In genomic region chr11:45648931-45649330, GRCh38 we compare ENCODE assay signal across 1 cellular context.
TF ChIP-seq lines count a peak whose summit lies in the region.

No MANE protein-coding gene starts in this region.

TF ChIP-seq in H1, 55 proteins besides CTCF, POLR2A, EP300 and RAD21 (continued from another document):
- TF ChIP-seq, protein P1, sequence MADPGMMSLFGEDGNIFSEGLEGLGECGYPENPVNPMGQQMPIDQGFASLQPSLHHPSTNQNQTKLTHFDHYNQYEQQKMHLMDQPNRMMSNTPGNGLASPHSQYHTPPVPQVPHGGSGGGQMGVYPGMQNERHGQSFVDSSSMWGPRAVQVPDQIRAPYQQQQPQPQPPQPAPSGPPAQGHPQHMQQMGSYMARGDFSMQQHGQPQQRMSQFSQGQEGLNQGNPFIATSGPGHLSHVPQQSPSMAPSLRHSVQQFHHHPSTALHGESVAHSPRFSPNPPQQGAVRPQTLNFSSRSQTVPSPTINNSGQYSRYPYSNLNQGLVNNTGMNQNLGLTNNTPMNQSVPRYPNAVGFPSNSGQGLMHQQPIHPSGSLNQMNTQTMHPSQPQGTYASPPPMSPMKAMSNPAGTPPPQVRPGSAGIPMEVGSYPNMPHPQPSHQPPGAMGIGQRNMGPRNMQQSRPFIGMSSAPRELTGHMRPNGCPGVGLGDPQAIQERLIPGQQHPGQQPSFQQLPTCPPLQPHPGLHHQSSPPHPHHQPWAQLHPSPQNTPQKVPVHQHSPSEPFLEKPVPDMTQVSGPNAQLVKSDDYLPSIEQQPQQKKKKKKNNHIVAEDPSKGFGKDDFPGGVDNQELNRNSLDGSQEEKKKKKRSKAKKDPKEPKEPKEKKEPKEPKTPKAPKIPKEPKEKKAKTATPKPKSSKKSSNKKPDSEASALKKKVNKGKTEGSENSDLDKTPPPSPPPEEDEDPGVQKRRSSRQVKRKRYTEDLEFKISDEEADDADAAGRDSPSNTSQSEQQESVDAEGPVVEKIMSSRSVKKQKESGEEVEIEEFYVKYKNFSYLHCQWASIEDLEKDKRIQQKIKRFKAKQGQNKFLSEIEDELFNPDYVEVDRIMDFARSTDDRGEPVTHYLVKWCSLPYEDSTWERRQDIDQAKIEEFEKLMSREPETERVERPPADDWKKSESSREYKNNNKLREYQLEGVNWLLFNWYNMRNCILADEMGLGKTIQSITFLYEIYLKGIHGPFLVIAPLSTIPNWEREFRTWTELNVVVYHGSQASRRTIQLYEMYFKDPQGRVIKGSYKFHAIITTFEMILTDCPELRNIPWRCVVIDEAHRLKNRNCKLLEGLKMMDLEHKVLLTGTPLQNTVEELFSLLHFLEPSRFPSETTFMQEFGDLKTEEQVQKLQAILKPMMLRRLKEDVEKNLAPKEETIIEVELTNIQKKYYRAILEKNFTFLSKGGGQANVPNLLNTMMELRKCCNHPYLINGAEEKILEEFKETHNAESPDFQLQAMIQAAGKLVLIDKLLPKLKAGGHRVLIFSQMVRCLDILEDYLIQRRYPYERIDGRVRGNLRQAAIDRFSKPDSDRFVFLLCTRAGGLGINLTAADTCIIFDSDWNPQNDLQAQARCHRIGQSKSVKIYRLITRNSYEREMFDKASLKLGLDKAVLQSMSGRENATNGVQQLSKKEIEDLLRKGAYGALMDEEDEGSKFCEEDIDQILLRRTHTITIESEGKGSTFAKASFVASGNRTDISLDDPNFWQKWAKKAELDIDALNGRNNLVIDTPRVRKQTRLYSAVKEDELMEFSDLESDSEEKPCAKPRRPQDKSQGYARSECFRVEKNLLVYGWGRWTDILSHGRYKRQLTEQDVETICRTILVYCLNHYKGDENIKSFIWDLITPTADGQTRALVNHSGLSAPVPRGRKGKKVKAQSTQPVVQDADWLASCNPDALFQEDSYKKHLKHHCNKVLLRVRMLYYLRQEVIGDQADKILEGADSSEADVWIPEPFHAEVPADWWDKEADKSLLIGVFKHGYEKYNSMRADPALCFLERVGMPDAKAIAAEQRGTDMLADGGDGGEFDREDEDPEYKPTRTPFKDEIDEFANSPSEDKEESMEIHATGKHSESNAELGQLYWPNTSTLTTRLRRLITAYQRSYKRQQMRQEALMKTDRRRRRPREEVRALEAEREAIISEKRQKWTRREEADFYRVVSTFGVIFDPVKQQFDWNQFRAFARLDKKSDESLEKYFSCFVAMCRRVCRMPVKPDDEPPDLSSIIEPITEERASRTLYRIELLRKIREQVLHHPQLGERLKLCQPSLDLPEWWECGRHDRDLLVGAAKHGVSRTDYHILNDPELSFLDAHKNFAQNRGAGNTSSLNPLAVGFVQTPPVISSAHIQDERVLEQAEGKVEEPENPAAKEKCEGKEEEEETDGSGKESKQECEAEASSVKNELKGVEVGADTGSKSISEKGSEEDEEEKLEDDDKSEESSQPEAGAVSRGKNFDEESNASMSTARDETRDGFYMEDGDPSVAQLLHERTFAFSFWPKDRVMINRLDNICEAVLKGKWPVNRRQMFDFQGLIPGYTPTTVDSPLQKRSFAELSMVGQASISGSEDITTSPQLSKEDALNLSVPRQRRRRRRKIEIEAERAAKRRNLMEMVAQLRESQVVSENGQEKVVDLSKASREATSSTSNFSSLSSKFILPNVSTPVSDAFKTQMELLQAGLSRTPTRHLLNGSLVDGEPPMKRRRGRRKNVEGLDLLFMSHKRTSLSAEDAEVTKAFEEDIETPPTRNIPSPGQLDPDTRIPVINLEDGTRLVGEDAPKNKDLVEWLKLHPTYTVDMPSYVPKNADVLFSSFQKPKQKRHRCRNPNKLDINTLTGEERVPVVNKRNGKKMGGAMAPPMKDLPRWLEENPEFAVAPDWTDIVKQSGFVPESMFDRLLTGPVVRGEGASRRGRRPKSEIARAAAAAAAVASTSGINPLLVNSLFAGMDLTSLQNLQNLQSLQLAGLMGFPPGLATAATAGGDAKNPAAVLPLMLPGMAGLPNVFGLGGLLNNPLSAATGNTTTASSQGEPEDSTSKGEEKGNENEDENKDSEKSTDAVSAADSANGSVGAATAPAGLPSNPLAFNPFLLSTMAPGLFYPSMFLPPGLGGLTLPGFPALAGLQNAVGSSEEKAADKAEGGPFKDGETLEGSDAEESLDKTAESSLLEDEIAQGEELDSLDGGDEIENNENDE (IDR thresholded peaks at IDR 0.05; ENCODE audit: insufficient replicate concordance, low read length): no peak
- no peak for TF ChIP-seq CBX8 (IDR thresholded peaks at IDR 0.05; ENCODE audit: borderline replicate concordance, low read depth, low read length)
- no peak for TF ChIP-seq RNF2 (IDR thresholded peaks at IDR 0.05; ENCODE audit: borderline replicate concordance, low read depth, low read length, missing control alignments, poor library complexity, severe bottlenecking)
- no peak for TF ChIP-seq YY1 (IDR thresholded peaks at IDR 0.05; ENCODE audit: low read depth, low read length)
- no peak for TF ChIP-seq EZH2 (IDR thresholded peaks at IDR 0.05; ENCODE audit: low read depth, low read length, severe bottlenecking)
- TF ChIP-seq, protein P2, sequence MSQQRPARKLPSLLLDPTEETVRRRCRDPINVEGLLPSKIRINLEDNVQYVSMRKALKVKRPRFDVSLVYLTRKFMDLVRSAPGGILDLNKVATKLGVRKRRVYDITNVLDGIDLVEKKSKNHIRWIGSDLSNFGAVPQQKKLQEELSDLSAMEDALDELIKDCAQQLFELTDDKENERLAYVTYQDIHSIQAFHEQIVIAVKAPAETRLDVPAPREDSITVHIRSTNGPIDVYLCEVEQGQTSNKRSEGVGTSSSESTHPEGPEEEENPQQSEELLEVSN (IDR thresholded peaks at IDR 0.05): no peak
- no peak for TF ChIP-seq BACH1 (IDR thresholded peaks at IDR 0.05; ENCODE audit: low read length)
- TF ChIP-seq SIN3A (conservative IDR thresholded peaks at IDR 0.05 in 1 of 2, IDR thresholded peaks at IDR 0.05 in 1 of 2; ENCODE audit: low read depth in 1 of 2, low read length in 2 of 2): no peak
- TF ChIP-seq CEBPB (IDR thresholded peaks at IDR 0.05; ENCODE audit: low read depth, low read length): no peak
- no peak for TF ChIP-seq ZNF274 (IDR thresholded peaks at IDR 0.05; ENCODE audit: borderline replicate concordance, extremely low read depth, low read length)
- TF ChIP-seq, protein P3, sequence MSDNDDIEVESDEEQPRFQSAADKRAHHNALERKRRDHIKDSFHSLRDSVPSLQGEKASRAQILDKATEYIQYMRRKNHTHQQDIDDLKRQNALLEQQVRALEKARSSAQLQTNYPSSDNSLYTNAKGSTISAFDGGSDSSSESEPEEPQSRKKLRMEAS (IDR thresholded peaks at IDR 0.05): no peak
- no peak for TF ChIP-seq RBBP5 (IDR thresholded peaks at IDR 0.05; ENCODE audit: borderline replicate concordance, low read depth, low read length)
- TF ChIP-seq BRCA1 (IDR thresholded peaks at IDR 0.05; ENCODE audit: low read depth, low read length): no peak
